8 cellular contexts compared by ENCODE assay signal in the genomic region with DNA sequence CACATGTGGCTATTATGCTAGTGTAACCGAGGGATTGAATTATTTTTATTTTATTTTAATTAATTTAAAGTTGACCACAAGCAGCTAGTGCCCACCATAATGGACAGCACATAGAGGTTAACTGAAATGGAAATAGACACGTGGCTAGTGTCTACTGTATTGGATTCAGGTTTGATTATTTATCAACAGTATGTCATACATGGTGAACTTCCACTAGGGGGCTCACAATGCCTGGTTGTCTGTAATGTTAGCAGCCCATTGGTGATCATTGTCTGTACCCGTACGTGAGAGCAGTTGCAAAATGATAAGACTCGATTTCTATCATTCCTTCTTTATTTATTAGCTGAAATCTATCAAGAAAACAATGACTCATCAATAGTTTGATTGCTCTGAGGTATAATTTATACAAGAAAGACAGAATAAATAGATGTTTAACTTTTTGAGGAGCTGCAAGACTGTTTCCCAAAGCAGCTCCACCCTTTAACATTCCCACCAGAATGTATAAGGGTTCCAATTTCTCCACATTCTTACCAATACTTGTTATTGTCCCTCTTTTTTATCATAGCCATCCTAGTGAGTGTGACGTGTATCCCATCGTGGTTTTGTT.
DNase-seq lines count a peak whose midpoint lies in the region; ATAC-seq, FAIRE-seq and TF ChIP-seq lines count a peak whose summit lies in the region.

No MANE protein-coding gene starts in this region.

- no peak overlapping the region for H2AFZ ChIP-seq in HepG2 (ENCODE audit: low read length)

- H3K4me3 ChIP-seq in colonic mucosa, result no peak overlapping the region
- H3K4me3 ChIP-seq in HepG2 (replicated peaks in 1 of 3; ENCODE audit: insufficient read depth in 1 of 3, low read depth in 2 of 3, low read length in 3 of 3), result no peak overlapping the region

- no peaks in the 10 kb centered on the region for H4K20me1 ChIP-seq in HepG2 (ENCODE audit: insufficient read depth, low read length)

- no peak for TF ChIP-seq POLR2A in HepG2 (IDR thresholded peaks at IDR 0.05; ENCODE audit: insufficient read depth in 1 of 2, low read depth in 2 of 2, low read length in 2 of 2)

- no peak overlapping the region for H3K4me2 ChIP-seq in HepG2 (ENCODE audit: low read depth, low read length)

- in situ Hi-C loops in HepG2 (cut with HindIII; ENCODE audit: extremely low pct_ligation_motif_present, low pct_unique_long_range_greater_than_20kb), result no loop called here

- 0 out of 2 replicates have a peak, but pooled peaks have one; percentile 46 for TF ChIP-seq RAD21 in HepG2 (CRISPR knock-in tag; IDR thresholded peaks at IDR 0.05)

- TF ChIP-seq EP300 in HepG2 (IDR thresholded peaks at IDR 0.05; ENCODE audit: low read depth in 2 of 2, low read length in 2 of 2), result no peak
- TF ChIP-seq EP300 in HepG2 (CRISPR knock-in tag; IDR thresholded peaks at IDR 0.05; ENCODE audit: borderline replicate concordance), result no peak

- ATAC-seq in GM18508 (IDR thresholded peaks at IDR 0.05; ENCODE audit: insufficient read depth, unreplicated experiment), result peak; percentile 82
- peak; percentile 87 for ATAC-seq in HG02938 (IDR thresholded peaks at IDR 0.05; ENCODE audit: unreplicated experiment)
- peak; percentile 99 for ATAC-seq in HepG2

- CTCF ChIA-PET in HepG2 (lab: Yijun Ruan, JAX; ENCODE audit: low intra/inter-chr PET ratio, low total read pairs), result interaction anchor here (1.5 to 2.2 kb wide), 3 partner anchors 505 to 528 kb away, joined by 5 to 14 read pairs (median 10); no protein-coding TSS in a partner anchor

- no peaks in the 10 kb centered on the region for H3K4me1 ChIP-seq in colonic mucosa
- no peaks in the 10 kb centered on the region for H3K4me1 ChIP-seq in HepG2 (ENCODE audit: insufficient read depth, low read length)

- 1% methylated on average over 7 of the region's 7 CpGs for WGBS in HepG2 (ENCODE audit: low lambda C conversion rate)

- H3K9ac ChIP-seq in colonic mucosa (ENCODE audit: low read depth in 2 of 2, low read length in 2 of 2) (no peak overlapping the region), HepG2 (ENCODE audit: insufficient read depth, low read depth, low read length) (no peak overlapping the region)

- no peaks in the 10 kb centered on the region for H3K9me3 ChIP-seq in colonic mucosa
- no peaks in the 10 kb centered on the region for H3K9me3 ChIP-seq in HepG2 (ENCODE audit: low read length)

- DNase-seq in AG20443 (ENCODE audit: low spot score) (peak; percentile 84), NCI-H2029 treated with DMSO at 0.1 percent for 48 hours (lab: John Stamatoyannopoulos, UW) (peak; percentile 37), T1000 (lab: John Stamatoyannopoulos, UW) (peak; percentile 10), colonic mucosa (peak; percentile 46), HepG2 (ENCODE audit: low spot score) (peak; percentile 72)
- DNase-seq in stimulated activated CD8-positive, alpha-beta memory T cell treated with anti-CD3 and anti-CD28 coated beads, Interleukin-4, amount 100 ng/mL, for 24 hours (ENCODE audit: low read depth), result peak; percentile 11

- no peaks in the 10 kb centered on the region for H3K79me2 ChIP-seq in HepG2 (ENCODE audit: insufficient read depth, low read length)

- H3K27ac ChIP-seq in colonic mucosa (no peak overlapping the region), HepG2 (ENCODE audit: extremely low read length, insufficient read depth, low read length) (no peak overlapping the region)

- TF ChIP-seq CTCF in colonic mucosa (IDR thresholded peaks at IDR 0.05), result peak; percentile 80
- peak; percentile 83 for TF ChIP-seq CTCF in HepG2 (CRISPR knock-in tag; IDR thresholded peaks at IDR 0.05)

- no TSS peak for BruUV-seq in HepG2 (replicated peaks; lab: Mats Ljungman, UMichigan)

- intact Hi-C loops in colonic mucosa (cut with DNase I), result no loop called here
- intact Hi-C loops in HepG2 (cut with micrococcal nuclease; ENCODE audit: unreplicated experiment), result loop anchor here (1.0 to 5.0 kb wide), 6 partner anchors 25 to 528 kb away; no protein-coding TSS in a partner anchor

- POLR2A ChIA-PET in HepG2 (lab: Yijun Ruan, JAX), result no interaction called here

- peak; percentile 86 for FAIRE-seq in HepG2 (lab: Jason Lieb, UNC)

- H3K36me3 ChIP-seq in colonic mucosa (no peaks in the 10 kb centered on the region), HepG2 (replicated peaks in 1 of 2; ENCODE audit: control insufficient read depth in 1 of 2, insufficient read depth in 2 of 2, low read length in 2 of 2) (no peaks in the 10 kb centered on the region)

- no peaks in the 10 kb centered on the region for H3K27me3 ChIP-seq in colonic mucosa
- H3K27me3 ChIP-seq in HepG2 (ENCODE audit: control insufficient read depth in 1 of 2, insufficient read depth in 2 of 2, low read length in 2 of 2), result peaks cover 3 to 9% of the 10 kb centered on the region in 2 experiments; a peak in 4 of 5 replicates

TF ChIP-seq in HepG2, 621 proteins besides CTCF, POLR2A, EP300 and RAD21 (continues in another document):
- TF ChIP-seq, protein P1, sequence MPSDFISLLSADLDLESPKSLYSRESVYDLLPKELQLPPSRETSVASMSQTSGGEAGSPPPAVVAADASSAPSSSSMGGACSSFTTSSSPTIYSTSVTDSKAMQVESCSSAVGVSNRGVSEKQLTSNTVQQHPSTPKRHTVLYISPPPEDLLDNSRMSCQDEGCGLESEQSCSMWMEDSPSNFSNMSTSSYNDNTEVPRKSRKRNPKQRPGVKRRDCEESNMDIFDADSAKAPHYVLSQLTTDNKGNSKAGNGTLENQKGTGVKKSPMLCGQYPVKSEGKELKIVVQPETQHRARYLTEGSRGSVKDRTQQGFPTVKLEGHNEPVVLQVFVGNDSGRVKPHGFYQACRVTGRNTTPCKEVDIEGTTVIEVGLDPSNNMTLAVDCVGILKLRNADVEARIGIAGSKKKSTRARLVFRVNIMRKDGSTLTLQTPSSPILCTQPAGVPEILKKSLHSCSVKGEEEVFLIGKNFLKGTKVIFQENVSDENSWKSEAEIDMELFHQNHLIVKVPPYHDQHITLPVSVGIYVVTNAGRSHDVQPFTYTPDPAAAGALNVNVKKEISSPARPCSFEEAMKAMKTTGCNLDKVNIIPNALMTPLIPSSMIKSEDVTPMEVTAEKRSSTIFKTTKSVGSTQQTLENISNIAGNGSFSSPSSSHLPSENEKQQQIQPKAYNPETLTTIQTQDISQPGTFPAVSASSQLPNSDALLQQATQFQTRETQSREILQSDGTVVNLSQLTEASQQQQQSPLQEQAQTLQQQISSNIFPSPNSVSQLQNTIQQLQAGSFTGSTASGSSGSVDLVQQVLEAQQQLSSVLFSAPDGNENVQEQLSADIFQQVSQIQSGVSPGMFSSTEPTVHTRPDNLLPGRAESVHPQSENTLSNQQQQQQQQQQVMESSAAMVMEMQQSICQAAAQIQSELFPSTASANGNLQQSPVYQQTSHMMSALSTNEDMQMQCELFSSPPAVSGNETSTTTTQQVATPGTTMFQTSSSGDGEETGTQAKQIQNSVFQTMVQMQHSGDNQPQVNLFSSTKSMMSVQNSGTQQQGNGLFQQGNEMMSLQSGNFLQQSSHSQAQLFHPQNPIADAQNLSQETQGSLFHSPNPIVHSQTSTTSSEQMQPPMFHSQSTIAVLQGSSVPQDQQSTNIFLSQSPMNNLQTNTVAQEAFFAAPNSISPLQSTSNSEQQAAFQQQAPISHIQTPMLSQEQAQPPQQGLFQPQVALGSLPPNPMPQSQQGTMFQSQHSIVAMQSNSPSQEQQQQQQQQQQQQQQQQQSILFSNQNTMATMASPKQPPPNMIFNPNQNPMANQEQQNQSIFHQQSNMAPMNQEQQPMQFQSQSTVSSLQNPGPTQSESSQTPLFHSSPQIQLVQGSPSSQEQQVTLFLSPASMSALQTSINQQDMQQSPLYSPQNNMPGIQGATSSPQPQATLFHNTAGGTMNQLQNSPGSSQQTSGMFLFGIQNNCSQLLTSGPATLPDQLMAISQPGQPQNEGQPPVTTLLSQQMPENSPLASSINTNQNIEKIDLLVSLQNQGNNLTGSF (CRISPR knock-in tag; IDR thresholded peaks at IDR 0.05), result no peak
- no peak for TF ChIP-seq ZNF101 (CRISPR knock-in tag; IDR thresholded peaks at IDR 0.05; ENCODE audit: borderline replicate concordance, low read depth)
- 0 out of 2 replicates have a peak, but pooled peaks have one; percentile 48 for TF ChIP-seq MAFF (IDR thresholded peaks at IDR 0.05; ENCODE audit: low read depth, low read length)
- TF ChIP-seq HDAC1 (CRISPR knock-in tag; IDR thresholded peaks at IDR 0.05), result no peak
- TF ChIP-seq ZNF253 (CRISPR knock-in tag; IDR thresholded peaks at IDR 0.05; ENCODE audit: borderline replicate concordance), result no peak
- TF ChIP-seq HES4 (CRISPR knock-in tag; IDR thresholded peaks at IDR 0.05; ENCODE audit: borderline replicate concordance), result no peak
- TF ChIP-seq, protein P2, sequence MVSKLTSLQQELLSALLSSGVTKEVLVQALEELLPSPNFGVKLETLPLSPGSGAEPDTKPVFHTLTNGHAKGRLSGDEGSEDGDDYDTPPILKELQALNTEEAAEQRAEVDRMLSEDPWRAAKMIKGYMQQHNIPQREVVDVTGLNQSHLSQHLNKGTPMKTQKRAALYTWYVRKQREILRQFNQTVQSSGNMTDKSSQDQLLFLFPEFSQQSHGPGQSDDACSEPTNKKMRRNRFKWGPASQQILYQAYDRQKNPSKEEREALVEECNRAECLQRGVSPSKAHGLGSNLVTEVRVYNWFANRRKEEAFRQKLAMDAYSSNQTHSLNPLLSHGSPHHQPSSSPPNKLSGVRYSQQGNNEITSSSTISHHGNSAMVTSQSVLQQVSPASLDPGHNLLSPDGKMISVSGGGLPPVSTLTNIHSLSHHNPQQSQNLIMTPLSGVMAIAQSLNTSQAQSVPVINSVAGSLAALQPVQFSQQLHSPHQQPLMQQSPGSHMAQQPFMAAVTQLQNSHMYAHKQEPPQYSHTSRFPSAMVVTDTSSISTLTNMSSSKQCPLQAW (CRISPR knock-in tag; IDR thresholded peaks at IDR 0.05), result no peak
- TF ChIP-seq, protein P3, sequence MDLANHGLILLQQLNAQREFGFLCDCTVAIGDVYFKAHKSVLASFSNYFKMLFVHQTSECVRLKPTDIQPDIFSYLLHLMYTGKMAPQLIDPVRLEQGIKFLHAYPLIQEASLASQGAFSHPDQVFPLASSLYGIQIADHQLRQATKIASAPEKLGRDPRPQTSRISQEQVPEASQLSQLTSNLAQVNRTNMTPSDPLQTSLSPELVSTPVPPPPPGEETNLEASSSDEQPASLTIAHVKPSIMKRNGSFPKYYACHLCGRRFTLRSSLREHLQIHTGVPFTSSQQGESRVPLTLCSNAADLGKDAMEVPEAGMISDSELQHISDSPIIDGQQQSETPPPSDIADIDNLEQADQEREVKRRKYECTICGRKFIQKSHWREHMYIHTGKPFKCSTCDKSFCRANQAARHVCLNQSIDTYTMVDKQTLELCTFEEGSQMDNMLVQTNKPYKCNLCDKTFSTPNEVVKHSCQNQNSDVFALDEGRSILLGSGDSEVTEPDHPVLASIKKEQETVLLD (CRISPR knock-in tag; IDR thresholded peaks at IDR 0.05; ENCODE audit: low read depth), result no peak
- TF ChIP-seq HMG20A (CRISPR knock-in tag; IDR thresholded peaks at IDR 0.05; ENCODE audit: borderline replicate concordance), result no peak
- TF ChIP-seq ZNF562 (CRISPR knock-in tag; IDR thresholded peaks at IDR 0.05; ENCODE audit: borderline replicate concordance), result no peak
- TF ChIP-seq TOE1 (CRISPR knock-in tag; IDR thresholded peaks at IDR 0.05), result no peak

Comparison
In these comparisons a context has a peak if more than half of its experiments do, and no peak if none do; other contexts are left out.
1. DNase-seq: peak in every context shown above with its lines; median percentile 84 in AG20443; 72 in HepG2; 46 in colonic mucosa; 37 in NCI-H2029 treated with DMSO at 0.1 percent for 48 hours; 11 in stimulated activated CD8-positive, alpha-beta memory T cell treated with anti-CD3 and anti-CD28 coated beads, Interleukin-4, amount 100 ng/mL, for 24 hours; 10 in T1000.